In the genomic region with DNA sequence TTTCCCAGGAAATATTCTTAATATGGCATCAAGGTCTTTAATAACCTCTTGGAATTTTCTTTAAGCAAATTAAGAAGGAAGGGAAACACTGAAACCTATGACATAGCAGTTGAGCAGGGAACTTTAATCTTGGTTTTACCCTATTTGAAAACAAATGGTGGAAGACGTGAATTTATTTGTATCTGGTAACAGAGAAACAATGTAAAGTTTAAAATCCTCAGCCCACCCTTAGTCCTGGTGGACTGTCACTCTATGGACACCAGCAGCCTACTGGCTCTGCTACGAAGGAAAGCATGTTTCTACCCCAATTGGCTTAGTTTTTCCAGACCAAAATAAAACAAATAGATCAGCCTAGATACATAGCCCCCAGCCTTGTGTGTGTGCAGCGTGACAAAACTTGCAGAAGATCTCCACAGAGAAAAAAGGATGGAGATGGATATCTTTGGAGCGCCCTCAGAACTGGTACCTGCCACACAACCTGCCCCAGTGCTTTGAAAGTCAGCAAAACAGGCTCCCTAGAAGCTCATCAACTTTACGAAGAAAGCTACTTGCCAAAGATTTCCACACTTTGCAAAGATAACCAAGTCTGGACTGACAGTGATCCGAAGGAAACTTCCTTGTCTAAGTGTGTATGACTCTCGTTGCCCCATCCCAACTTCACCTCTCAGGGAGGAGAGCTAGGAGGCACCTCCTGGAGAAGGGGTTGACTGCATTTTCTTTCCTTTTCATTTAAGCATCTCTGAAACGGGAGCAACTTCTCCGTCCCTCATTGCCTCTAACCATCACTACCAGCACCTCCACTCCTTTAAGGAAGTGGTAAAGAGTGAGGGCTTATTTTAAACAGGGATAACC, we compare ENCODE assay signal across 10 cellular contexts. TPM values are rescaled to one million over a fixed set of nuclear protein-coding genes. Genes with fewer than 3 reads are reported as not detected.
DNase-seq lines count a peak whose midpoint lies in the region; ATAC-seq, FAIRE-seq and TF ChIP-seq lines count a peak whose summit lies in the region.
"Had no signal": no experiment of that assay in that cellular context is flagged by ENCODE, and none has a peak within 500 bp of the region (broad histone marks: within the 10 kb centered on the region; RNA-seq: fewer than 3 reads in every experiment).

No MANE protein-coding gene starts in this region.

- H2BK5ac ChIP-seq in H1 (ENCODE audit: low read depth, low read length) = no peak overlapping the region

- no peak overlapping the region for H3K23ac ChIP-seq in H1 (ENCODE audit: insufficient read length)

- H4K5ac ChIP-seq in H1 (ENCODE audit: insufficient read length, low read depth, low read length) = no peak overlapping the region

- CTCF ChIA-PET in H1 (lab: Charles Lee; ENCODE audit: partially characterized antibody) = interaction anchor here (0.8 to 1.0 kb wide), 3 partner anchors 8 to 64 kb away, joined by 3 to 4 read pairs (median 3); no protein-coding TSS in a partner anchor

- H3K9me3 Mint-ChIP-seq in natural killer cell treated with Interleukin-12 subunit alpha and Interleukin-12 subunit beta and Interleukin-15 and Interleukin-18, amount 100 ng/mL, for 72 hours = no peaks in the 10 kb centered on the region
- no peaks in the 10 kb centered on the region for H3K9me3 Mint-ChIP-seq in T-helper 2 cell treated with Interferon-gamma antibody and Interleukin-4, amounts not matched to agents 5 μg/mL and 100 μg/mL, for 36 hours

- H4K8ac ChIP-seq in H1 (ENCODE audit: extremely low read depth, insufficient read depth, low read length) = no peak overlapping the region

- ATAC-seq in natural killer cell treated with Interleukin-12 subunit alpha and Interleukin-12 subunit beta and Interleukin-15 and Interleukin-18, amount 100 ng/mL, for 72 hours = no peak
- ATAC-seq: PC-3 had no signal

- no peak overlapping the region for H2BK15ac ChIP-seq in H1 (ENCODE audit: low read length)

- no peaks in the 10 kb centered on the region for H3K27me3 ChIP-seq in ACC112 (ENCODE audit: insufficient read depth, low read length)
- H3K27me3 ChIP-seq in H1 (replicated peaks in 1 of 4; ENCODE audit: control insufficient read depth in 3 of 4, extremely low read depth in 1 of 4, insufficient read depth in 3 of 4, low read length in 3 of 4) = peaks cover 35 to 74% (median 71%) of the 10 kb centered on the region in 4 experiments

- no peak for FAIRE-seq in H1 (lab: Jason Lieb, UNC)

- no peak overlapping the region for H3K56ac ChIP-seq in H1 (replicated peaks; ENCODE audit: insufficient read length, low read depth, low read length)

- no peak overlapping the region for H2BK20ac ChIP-seq in H1 (ENCODE audit: low read length)

- peaks cover 0 to 2% of the 10 kb centered on the region in 2 experiments for H4K20me1 ChIP-seq in H1 (replicated peaks in 1 of 2; ENCODE audit: control insufficient read depth in 1 of 2, insufficient read depth in 2 of 2, low read length in 2 of 2)

- no peak for TF ChIP-seq CTCF in H1 (IDR thresholded peaks at IDR 0.05; ENCODE audit: control extremely low read depth in 1 of 3, insufficient read depth in 1 of 3, low read depth in 1 of 3, low read length in 3 of 3)

- H3K4me3 ChIP-seq in ACC112 (ENCODE audit: low read depth, low read length) (peak overlapping the region; percentile 88), H1 (ENCODE audit: extremely low read depth in 1 of 4, insufficient read depth in 2 of 4, low read depth in 3 of 4, low read length in 4 of 4) (peak overlapping the region in 1 of 4 experiments; percentile 51; a peak in 4 of 8 replicates)

- H3K23me2 ChIP-seq in H1 (ENCODE audit: low read depth, low read length) = peaks cover 8% of the 10 kb centered on the region

- DNase-seq in Kasumi-1 (lab: John Stamatoyannopoulos, UW) (peak; percentile 49 to 67), H1 (ENCODE audit: low read depth in 1 of 2, low spot score in 2 of 2) (no peak), NCI-H69 (lab: John Stamatoyannopoulos, UW) (no peak), DMS 273 (lab: John Stamatoyannopoulos, UW; ENCODE audit: unreplicated experiment) (no peak), NCI-H345 treated with DMSO at 0.1 percent for 48 hours (lab: John Stamatoyannopoulos, UW; ENCODE audit: unreplicated experiment) (no peak)
- DNase-seq in natural killer cell treated with Interleukin-12 subunit alpha and Interleukin-12 subunit beta and Interleukin-15 and Interleukin-18, amount 100 ng/mL, for 72 hours (ENCODE audit: low spot score) = no peak
- DNase-seq in T-helper 2 cell treated with Interferon-gamma antibody and Interleukin-4, amounts not matched to agents 5 μg/mL and 100 μg/mL, for 36 hours (ENCODE audit: low spot score) = no peak
- DNase-seq: DMS 273 treated with DMSO at 0.1 percent for 48 hours, PC-3 had no signal

- no peak for TF ChIP-seq EP300 in H1 (IDR thresholded peaks at IDR 0.05; ENCODE audit: borderline replicate concordance in 1 of 2, low read depth in 2 of 2, low read length in 2 of 2)

- H3K4me1 Mint-ChIP-seq in natural killer cell treated with Interleukin-12 subunit alpha and Interleukin-12 subunit beta and Interleukin-15 and Interleukin-18, amount 100 ng/mL, for 72 hours (ENCODE audit: low read depth in 2 of 2) = peaks cover 74 to 78% of the 10 kb centered on the region in 2 donors
- peaks cover 18% of the 10 kb centered on the region for H3K4me1 Mint-ChIP-seq in T-helper 2 cell treated with Interferon-gamma antibody and Interleukin-4, amounts not matched to agents 5 μg/mL and 100 μg/mL, for 36 hours (ENCODE audit: low read depth)

- no peaks in the 10 kb centered on the region for H3K36me3 ChIP-seq in ACC112 (ENCODE audit: insufficient read depth, low read length)
- no peaks in the 10 kb centered on the region for H3K36me3 ChIP-seq in H1 (ENCODE audit: control insufficient read depth in 2 of 4, insufficient read depth in 4 of 4, low read length in 3 of 4)

- peak overlapping the region; percentile 91 for H3K27ac ChIP-seq in ACC112 (ENCODE audit: low read depth, low read length)
- H3K27ac ChIP-seq in H1 (ENCODE audit: low read depth, low read length) = no peak overlapping the region

- H2BK120ac ChIP-seq in H1 (replicated peaks; ENCODE audit: low read depth, low read length) = no peak overlapping the region

- H3K4me1 ChIP-seq in ACC112 (ENCODE audit: control insufficient read depth, insufficient read depth, low read length, unreplicated experiment) (peaks cover 56% of the 10 kb centered on the region), H1 (replicated peaks in 1 of 4; ENCODE audit: control insufficient read depth in 3 of 4, insufficient read depth in 4 of 4, low read length in 3 of 4) (peaks cover 13 to 49% (median 31%) of the 10 kb centered on the region in 4 experiments; a peak in 6 of 7 replicates)

- H2BK12ac ChIP-seq in H1 (ENCODE audit: low read depth, low read length) = peak overlapping the region; percentile 32; the same call in 1 of the 2 replicates

- TF ChIP-seq POLR2A in H1 (IDR thresholded peaks at IDR 0.05; ENCODE audit: control extremely low read depth in 1 of 2, low read depth in 2 of 2, low read length in 2 of 2) = no peak

- H3K4me3 Mint-ChIP-seq in natural killer cell treated with Interleukin-12 subunit alpha and Interleukin-12 subunit beta and Interleukin-15 and Interleukin-18, amount 100 ng/mL, for 72 hours = peak overlapping the region; percentile 98
- H3K4me3 Mint-ChIP-seq in T-helper 2 cell treated with Interferon-gamma antibody and Interleukin-4, amounts not matched to agents 5 μg/mL and 100 μg/mL, for 36 hours = no peak overlapping the region

- H4K91ac ChIP-seq in H1 (replicated peaks; ENCODE audit: insufficient read length, low read length) = no peak overlapping the region

- no peak overlapping the region for H3K4ac ChIP-seq in H1 (replicated peaks; ENCODE audit: insufficient read length, low read depth, low read length)

- H3K9me3 ChIP-seq in H1 (ENCODE audit: insufficient read depth in 2 of 2, low read depth in 1 of 2, low read length in 1 of 2) = no peaks in the 10 kb centered on the region

- H3K18ac ChIP-seq in H1 (ENCODE audit: extremely low read depth, low read length) = no peak overlapping the region; the same call in 1 of the 2 replicates

- peak overlapping the region in 1 of 2 donors; percentile 99 for H3K27ac Mint-ChIP-seq in natural killer cell treated with Interleukin-12 subunit alpha and Interleukin-12 subunit beta and Interleukin-15 and Interleukin-18, amount 100 ng/mL, for 72 hours
- H3K27ac Mint-ChIP-seq in T-helper 2 cell treated with Interferon-gamma antibody and Interleukin-4, amounts not matched to agents 5 μg/mL and 100 μg/mL, for 36 hours = no peak overlapping the region

- H3K4me2 ChIP-seq in H1 (ENCODE audit: insufficient read depth in 1 of 2, low read depth in 2 of 2, low read length in 2 of 2) = peak overlapping the region; percentile 67 to 77

- H3K36me3 Mint-ChIP-seq in natural killer cell treated with Interleukin-12 subunit alpha and Interleukin-12 subunit beta and Interleukin-15 and Interleukin-18, amount 100 ng/mL, for 72 hours = peaks cover 52% of the 10 kb centered on the region
- H3K36me3 Mint-ChIP-seq in T-helper 2 cell treated with Interferon-gamma antibody and Interleukin-4, amounts not matched to agents 5 μg/mL and 100 μg/mL, for 36 hours (ENCODE audit: low read depth) = peaks cover 2% of the 10 kb centered on the region

- no peak overlapping the region for H2AFZ ChIP-seq in ACC112 (ENCODE audit: low read length, unreplicated experiment)
- no peak overlapping the region for H2AFZ ChIP-seq in H1 (ENCODE audit: low read length)

- H2AK5ac ChIP-seq in H1 (ENCODE audit: low read depth, low read length) = no peak overlapping the region

- H3K79me1 ChIP-seq in H1 (ENCODE audit: low read depth, low read length) = no peaks in the 10 kb centered on the region

- WGBS in H1 (ENCODE audit: extremely low coverage in 1 of 2, insufficient coverage in 1 of 2, insufficient read length in 1 of 2, insufficient replicate concordance in 2 of 2, low coverage in 1 of 2, low lambda C conversion rate in 2 of 2, missing lambda C conversion rate in 1 of 2), 2 experiments = 12% methylated on average over 9 of the region's 9 CpGs; no CpG with 5 or more reads in 1 of the 2 experiments

- no peak overlapping the region for H3K14ac ChIP-seq in H1 (ENCODE audit: insufficient read length)

- H3K27me3 Mint-ChIP-seq in natural killer cell treated with Interleukin-12 subunit alpha and Interleukin-12 subunit beta and Interleukin-15 and Interleukin-18, amount 100 ng/mL, for 72 hours = no peaks in the 10 kb centered on the region
- H3K27me3 Mint-ChIP-seq in T-helper 2 cell treated with Interferon-gamma antibody and Interleukin-4, amounts not matched to agents 5 μg/mL and 100 μg/mL, for 36 hours (ENCODE audit: low read depth) = peaks cover 43% of the 10 kb centered on the region

- peaks cover 100% of the 10 kb centered on the region for H3K79me2 ChIP-seq in ACC112 (ENCODE audit: control insufficient read depth, insufficient read depth, low read length, unreplicated experiment)
- no peaks in the 10 kb centered on the region for H3K79me2 ChIP-seq in H1 (ENCODE audit: control insufficient read depth in 1 of 2, insufficient read depth in 2 of 2, low read length in 2 of 2)

- no peak for TF ChIP-seq RAD21 in H1 (IDR thresholded peaks at IDR 0.05 in 1 of 2, conservative IDR thresholded peaks at IDR 0.05 in 1 of 2; ENCODE audit: low read depth in 2 of 2, low read length in 2 of 2)

- POLR2A ChIA-PET in H1 (lab: Charles Lee; ENCODE audit: partially characterized antibody) = interaction anchor here (0.8 kb wide), 1 partner anchor 10 kb away, joined by 3 read pairs; no protein-coding TSS in a partner anchor

- H3K9ac ChIP-seq in H1 (replicated peaks in 1 of 4; ENCODE audit: extremely low read depth in 1 of 4, low read depth in 3 of 4, low read length in 3 of 4) = no peak overlapping the region

RNA-seq across cellular contexts. Expression of a gene that starts 7.3 kb away (rescaled TPM):
- 0.13 TPM in 1 of 2 replicates, not detected in the other for total RNA-seq in H1 (2021; fragmentation: NEBNext Ultra II Directional; extraction: Animal tissue kit (Norgen Biotek cat#: 25700))
- 0.22 and 0.38 TPM in 2 replicates for polyA plus RNA-seq in H1 (2011; rRNA removed)
- 0.40 TPM for polyA plus RNA-seq in H1 (2011; cell fraction: cytosol; rRNA removed)
- 1.00 TPM for polyA plus RNA-seq in H1 (2011; cell fraction: nucleus; rRNA removed)
- polyA plus RNA-seq in H1 (2012, experiment 1 of 2) = 0.46 to 0.78 TPM (median 0.66 TPM) in 4 replicates
- polyA plus RNA-seq in H1 (2012, experiment 2 of 2) = 0.07 TPM
- 0.04 TPM for polyA plus RNA-seq in H1 (2013, experiment 1 of 2)
- polyA plus RNA-seq in H1 (2013, experiment 2 of 2) = 0.04 TPM
- polyA minus RNA-seq in H1 (2011; rRNA and poly(A)+ RNA removed) = 1.2 and 1.6 TPM in 2 replicates
- polyA minus RNA-seq in H1 (2011; cell fraction: cytosol; rRNA and poly(A)+ RNA removed) = 1.8 TPM
- 3.4 TPM for polyA minus RNA-seq in H1 (2011; cell fraction: nucleus; rRNA and poly(A)+ RNA removed)
- total RNA-seq in natural killer cell treated with Interleukin-12 subunit alpha and Interleukin-12 subunit beta and Interleukin-15 and Interleukin-18, amount 100 ng/mL, for 72 hours = 100 to 1,000 TPM; 181 to 248 TPM

Comparison
In these comparisons a context has a peak if more than half of its experiments do, and no peak if none do; other contexts are left out.
1. DNase-seq: peak in Kasumi-1 (2 of 2); none in H1 (0 of 2), natural killer cell treated with Interleukin-12 subunit alpha and Interleukin-12 subunit beta and Interleukin-15 and Interleukin-18, amount 100 ng/mL, for 72 hours (single experiment), NCI-H69 (single experiment), T-helper 2 cell treated with Interferon-gamma antibody and Interleukin-4, amounts not matched to agents 5 μg/mL and 100 μg/mL, for 36 hours (single experiment), DMS 273 (single experiment) and NCI-H345 treated with DMSO at 0.1 percent for 48 hours (single experiment).
2. RNA of a gene that starts 7.3 kb away (total RNA-seq): 181 to 248 TPM in natural killer cell treated with Interleukin-12 subunit alpha and Interleukin-12 subunit beta and Interleukin-15 and Interleukin-18, amount 100 ng/mL, for 72 hours; 0.13 TPM in H1; every median in the first group is over 100 times any median in the second.